Comparison of ENCODE assay signal across 10 cellular contexts in the genomic region with DNA sequence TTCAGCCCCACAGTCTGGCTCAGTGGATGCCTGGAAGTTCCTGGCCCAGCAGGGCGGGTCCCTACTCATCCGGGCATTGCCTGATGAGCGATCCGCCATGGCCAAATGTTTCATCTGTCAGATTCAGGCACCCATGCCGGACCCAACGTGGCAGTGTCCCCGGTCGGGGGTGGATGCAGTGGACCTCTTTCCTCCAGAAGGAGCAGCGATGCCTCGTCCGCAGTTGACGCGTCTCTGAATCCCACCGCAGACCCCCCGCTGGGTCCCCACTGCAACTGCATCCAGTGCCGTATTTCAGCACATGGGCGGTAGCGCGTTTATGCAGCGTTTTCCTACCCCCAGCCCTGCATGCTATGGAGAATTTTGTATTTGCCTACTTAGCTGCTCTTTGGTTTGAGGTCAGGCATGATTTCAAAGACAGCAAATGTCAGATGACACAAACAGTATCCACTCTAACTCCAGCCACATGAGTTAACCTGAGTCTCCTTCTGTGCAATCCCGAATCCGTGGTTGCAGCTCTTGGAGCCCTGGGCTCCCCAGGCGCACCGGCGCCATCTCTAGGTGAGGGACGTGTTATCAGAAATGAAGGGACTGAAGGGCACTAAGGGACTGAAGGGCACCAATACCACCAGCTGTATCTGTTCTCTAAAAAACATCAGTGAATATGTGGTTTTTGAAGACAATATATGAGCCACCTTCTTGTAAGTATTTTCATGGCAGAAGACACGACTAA.
DNase-seq lines count a peak whose midpoint lies in the region; ATAC-seq and TF ChIP-seq lines count a peak whose summit lies in the region.
"Had no signal": no experiment of that assay in that cellular context is flagged by ENCODE, and none has a peak within 500 bp of the region (broad histone marks: within the 10 kb centered on the region; RNA-seq: fewer than 3 reads in every experiment).

No MANE protein-coding gene starts in this region.

- no peaks in the 10 kb centered on the region for H3K36me3 ChIP-seq in uterus
- no peaks in the 10 kb centered on the region for H3K36me3 ChIP-seq in suprapubic skin

- no peak for ATAC-seq in HG03342 (IDR thresholded peaks at IDR 0.05; ENCODE audit: unreplicated experiment)

- peaks cover 2% of the 10 kb centered on the region for H3K36me3 Mint-ChIP-seq in osteocyte (ENCODE audit: unreplicated experiment)

- DNase-seq in GM12865 (ENCODE audit: low read depth) (no peak), NCI-H146 (lab: John Stamatoyannopoulos, UW) (peak; percentile 76), dedifferentiated amniotic fluid mesenchymal stem cell (ENCODE audit: extremely low spot score) (peak; percentile 31), osteocyte (ENCODE audit: extremely low spot score, unreplicated experiment) (no peak), uterus (no peak), suprapubic skin (ENCODE audit: low spot score in 2 of 2) (no peak), D341Med (ENCODE audit: low spot score) (no peak)
- DNase-seq: activated CD4-positive, alpha-beta T cell treated with anti-CD3 and anti-CD28 coated beads for 1 hour had no signal

- no peaks in the 10 kb centered on the region for H3K9me3 Mint-ChIP-seq in osteocyte (ENCODE audit: unreplicated experiment)

- TF ChIP-seq EP300 in suprapubic skin (IDR thresholded peaks at IDR 0.05), result no peak

- no peaks in the 10 kb centered on the region for H3K4me1 ChIP-seq in uterus
- H3K4me1 ChIP-seq in suprapubic skin, result peaks cover 4% of the 10 kb centered on the region

- intact Hi-C loops in uterus (cut with DNase I; ENCODE audit: low total_unique reads), result no loop called here

- H3K4me1 Mint-ChIP-seq in osteocyte (ENCODE audit: unreplicated experiment), result no peaks in the 10 kb centered on the region

- no peak overlapping the region for H3K4me3 Mint-ChIP-seq in osteocyte (ENCODE audit: unreplicated experiment)
- H3K4me3 Mint-ChIP-seq: stimulated activated naive CD8-positive, alpha-beta T cell treated with anti-CD3 and anti-CD28 coated beads, Interleukin-15, Interleukin-2, amounts not matched to agents 100 ng/mL and 50 ng/mL, for 24 hours had no signal

- peaks cover 16% of the 10 kb centered on the region for H3K27me3 Mint-ChIP-seq in osteocyte (ENCODE audit: unreplicated experiment)

- H3K4me3 ChIP-seq in GM12865 (ENCODE audit: low read depth, low read length) (no peak overlapping the region), uterus (no peak overlapping the region), suprapubic skin (no peak overlapping the region)

- H3K27ac ChIP-seq in uterus (no peak overlapping the region), suprapubic skin (no peak overlapping the region)

- TF ChIP-seq POLR2A in uterus (IDR thresholded peaks at IDR 0.05) (no peak), suprapubic skin (IDR thresholded peaks at IDR 0.05) (no peak)

- H3K9me3 ChIP-seq in uterus (no peaks in the 10 kb centered on the region), suprapubic skin (no peaks in the 10 kb centered on the region)

- H3K27ac Mint-ChIP-seq in osteocyte (ENCODE audit: unreplicated experiment), result no peak overlapping the region
- H3K27ac Mint-ChIP-seq: stimulated activated naive CD8-positive, alpha-beta T cell treated with anti-CD3 and anti-CD28 coated beads, Interleukin-15, Interleukin-2, amounts not matched to agents 100 ng/mL and 50 ng/mL, for 24 hours had no signal

- TF ChIP-seq CTCF in GM12865 (IDR thresholded peaks at IDR 0.05; ENCODE audit: insufficient read depth, low read depth, low read length, missing control alignments), result peak; percentile 4
- TF ChIP-seq CTCF in osteocyte (IDR thresholded peaks at IDR 0.05), result peak; percentile 33
- no peak for TF ChIP-seq CTCF in uterus (IDR thresholded peaks at IDR 0.05)
- TF ChIP-seq CTCF in suprapubic skin (IDR thresholded peaks at IDR 0.05), result peak in 1 of 2 donors; percentile 17

- 79% methylated on average over 14 of the region's 27 CpGs for WGBS in suprapubic skin

- H3K27me3 ChIP-seq in uterus, result no peaks in the 10 kb centered on the region
- H3K27me3 ChIP-seq in suprapubic skin, result no peaks in the 10 kb centered on the region

Comparison
In these comparisons a context has a peak if more than half of its experiments do, and no peak if none do; other contexts are left out.
1. DNase-seq: peak in NCI-H146 (single experiment) and dedifferentiated amniotic fluid mesenchymal stem cell (single experiment); none in GM12865 (single experiment), osteocyte (single experiment), uterus (0 of 2), suprapubic skin (0 of 2) and D341Med (single experiment).
2. CTCF ChIP-seq: peak in GM12865 (single experiment) and osteocyte (single experiment); none in uterus (0 of 4).